Comparison of ENCODE assay signal across 11 cellular contexts in the genomic region with DNA sequence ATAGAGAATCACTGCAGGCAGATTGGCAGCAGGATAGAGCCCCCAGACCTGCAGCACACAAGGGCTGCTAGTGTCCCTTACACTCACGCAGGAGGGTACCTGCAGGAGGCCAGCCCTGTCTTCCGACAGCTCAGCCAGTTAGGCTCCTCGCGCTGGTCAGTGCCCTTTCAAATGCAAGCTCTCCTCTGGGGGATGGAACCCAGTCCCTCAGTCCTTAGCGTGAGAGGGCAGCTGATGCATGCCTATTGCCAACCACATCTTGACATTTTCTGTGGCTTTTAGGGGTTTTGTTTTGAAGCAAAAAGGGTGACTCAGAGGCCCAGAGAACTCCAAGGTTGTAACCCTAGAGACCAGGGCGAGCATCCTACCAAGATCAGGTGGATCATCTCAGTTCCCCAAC. TPM values are rescaled to one million over a fixed set of nuclear protein-coding genes. Genes with fewer than 3 reads are reported as not detected.
DNase-seq lines count a peak whose midpoint lies in the region; ATAC-seq and TF ChIP-seq lines count a peak whose summit lies in the region.
"Had no signal": no experiment of that assay in that cellular context is flagged by ENCODE, and none has a peak within 500 bp of the region (broad histone marks: within the 10 kb centered on the region; RNA-seq: fewer than 3 reads in every experiment).

No MANE protein-coding gene starts in this region.

- no peaks in the 10 kb centered on the region for H3K79me1 ChIP-seq in trophoblast cell (ENCODE audit: low read length)

- intact Hi-C loops in adrenal gland (cut with DNase I), result no loop called here

- no peaks in the 10 kb centered on the region for H3K4me1 Mint-ChIP-seq in activated naive CD8-positive, alpha-beta T cell treated with anti-CD3 and anti-CD28 coated beads, Interleukin-2, amount 50 U/mL, for 24 hours

- no peak overlapping the region for H2BK5ac ChIP-seq in trophoblast cell (ENCODE audit: low read depth, low read length, poor library complexity)

- H4K8ac ChIP-seq in trophoblast cell (ENCODE audit: low read depth, low read length), result no peak overlapping the region

- H3K9ac ChIP-seq in trophoblast cell (ENCODE audit: low read length), result no peak overlapping the region

- H3K27ac Mint-ChIP-seq in activated naive CD8-positive, alpha-beta T cell treated with anti-CD3 and anti-CD28 coated beads, Interleukin-2, amount 50 U/mL, for 24 hours, result no peak overlapping the region

- H3K9me3 ChIP-seq in adrenal gland (replicated peaks in 1 of 3), result no peaks in the 10 kb centered on the region
- H3K9me3 ChIP-seq in trophoblast cell (ENCODE audit: insufficient read depth, low read depth, low read length), result peaks cover 9% of the 10 kb centered on the region
- H3K9me3 ChIP-seq in upper lobe of left lung, result no peaks in the 10 kb centered on the region

- H3K4me1 ChIP-seq in adrenal gland (replicated peaks in 1 of 2) (no peaks in the 10 kb centered on the region), trophoblast cell (ENCODE audit: control insufficient read depth in 1 of 2, insufficient read depth in 2 of 2, low read length in 2 of 2) (peaks cover 4 to 10% of the 10 kb centered on the region in 2 experiments), upper lobe of left lung (peaks cover 5 to 10% (median 6%) of the 10 kb centered on the region in 4 donors)

- H3K36me3 ChIP-seq in adrenal gland (replicated peaks in 1 of 2) (no peaks in the 10 kb centered on the region), trophoblast cell (ENCODE audit: control insufficient read depth in 1 of 2, insufficient read depth in 2 of 2, low read length in 2 of 2) (no peaks in the 10 kb centered on the region), upper lobe of left lung (no peaks in the 10 kb centered on the region)
- H3K36me3 ChIP-seq: brain microvascular endothelial cell had no signal

- ATAC-seq in GM18907 (IDR thresholded peaks at IDR 0.05; ENCODE audit: unreplicated experiment), result peak; percentile 58
- peak; percentile 50 for ATAC-seq in HG03097 (IDR thresholded peaks at IDR 0.05; ENCODE audit: low FRiP score, unreplicated experiment)
- ATAC-seq in activated naive CD8-positive, alpha-beta T cell treated with anti-CD3 and anti-CD28 coated beads, Interleukin-2, amount 50 U/mL, for 24 hours, result peak; percentile 91
- ATAC-seq in upper lobe of left lung (ENCODE audit: low FRiP score in 2 of 2), result no peak
- ATAC-seq: left colon had no signal

- no peak overlapping the region for H3K4ac ChIP-seq in trophoblast cell (ENCODE audit: low read depth, low read length)

- H2AFZ ChIP-seq in trophoblast cell (ENCODE audit: insufficient read depth, low read length, poor library complexity), result no peak overlapping the region

- no peak overlapping the region for H3K4me3 Mint-ChIP-seq in activated naive CD8-positive, alpha-beta T cell treated with anti-CD3 and anti-CD28 coated beads, Interleukin-2, amount 50 U/mL, for 24 hours

- H3K23ac ChIP-seq in trophoblast cell (ENCODE audit: low read length), result no peak overlapping the region

- H3K27me3 ChIP-seq in adrenal gland (no peaks in the 10 kb centered on the region), trophoblast cell (ENCODE audit: insufficient read depth, low read length) (no peaks in the 10 kb centered on the region), upper lobe of left lung (no peaks in the 10 kb centered on the region)

- H3K4me3 ChIP-seq in GM12865 (ENCODE audit: low read depth, low read length) (no peak overlapping the region), adrenal gland (no peak overlapping the region), trophoblast cell (ENCODE audit: low read depth, low read length) (no peak overlapping the region), upper lobe of left lung (no peak overlapping the region)

- no peak overlapping the region for H3K18ac ChIP-seq in trophoblast cell (ENCODE audit: low read length)

- H3K27ac ChIP-seq in adrenal gland (no peak overlapping the region), trophoblast cell (ENCODE audit: low read depth, low read length) (no peak overlapping the region), upper lobe of left lung (no peak overlapping the region)
- H3K27ac ChIP-seq: brain microvascular endothelial cell had no signal

- H4K91ac ChIP-seq in trophoblast cell (ENCODE audit: low read depth, low read length), result no peak overlapping the region

- TF ChIP-seq POLR2A in adrenal gland (IDR thresholded peaks at IDR 0.05) (no peak), upper lobe of left lung (IDR thresholded peaks at IDR 0.05) (no peak)

- H3K79me2 ChIP-seq in trophoblast cell (ENCODE audit: control insufficient read depth, insufficient read depth, low read length, poor library complexity), result no peaks in the 10 kb centered on the region

- no peak overlapping the region for H2BK120ac ChIP-seq in trophoblast cell (ENCODE audit: insufficient read depth, low read length, poor library complexity)

- no peaks in the 10 kb centered on the region for H3K9me3 Mint-ChIP-seq in activated naive CD8-positive, alpha-beta T cell treated with anti-CD3 and anti-CD28 coated beads, Interleukin-2, amount 50 U/mL, for 24 hours

- no peak overlapping the region for H2AK5ac ChIP-seq in trophoblast cell (ENCODE audit: low read length)

- no peak for TF ChIP-seq CTCF in GM12865 (IDR thresholded peaks at IDR 0.05; ENCODE audit: insufficient read depth, low read depth, low read length, missing control alignments)
- no peak for TF ChIP-seq CTCF in adrenal gland (IDR thresholded peaks at IDR 0.05)
- no peak for TF ChIP-seq CTCF in upper lobe of left lung (IDR thresholded peaks at IDR 0.05)

- WGBS in adrenal gland, 4 donors, result 40 to 92% (median 63%) methylated on average over 2 to 6 of the region's 6 CpGs
- WGBS in trophoblast cell (ENCODE audit: extremely low coverage, insufficient coverage, insufficient read length), result no CpG with 5 or more reads among the region's 6 CpGs
- WGBS in upper lobe of left lung, 2 donors, result 82 to 90% methylated on average over 1 to 6 of the region's 6 CpGs

- H3K27me3 Mint-ChIP-seq in activated naive CD8-positive, alpha-beta T cell treated with anti-CD3 and anti-CD28 coated beads, Interleukin-2, amount 50 U/mL, for 24 hours, result no peaks in the 10 kb centered on the region

- no peak overlapping the region for H4K12ac ChIP-seq in trophoblast cell (ENCODE audit: low read depth, low read length)

- no peak overlapping the region for H3K4me2 ChIP-seq in trophoblast cell (ENCODE audit: low read length)

- TF ChIP-seq EP300 in upper lobe of left lung (IDR thresholded peaks at IDR 0.05), result no peak

- DNase-seq in GM12865 (ENCODE audit: low read depth) (peak; percentile 88), adrenal gland (no peak), trophoblast cell (no peak), upper lobe of left lung (no peak)
- DNase-seq in activated naive CD8-positive, alpha-beta T cell treated with anti-CD3 and anti-CD28 coated beads, Interleukin-2, amount 50 U/mL, for 24 hours, result peak; percentile 21
- DNase-seq: activated CD4-positive, CD25-positive, alpha-beta regulatory T cell; brain microvascular endothelial cell; left colon; NCI-H2081 had no signal

- H3K14ac ChIP-seq in trophoblast cell (ENCODE audit: low read length), result no peak overlapping the region

- H3K36me3 Mint-ChIP-seq in activated naive CD8-positive, alpha-beta T cell treated with anti-CD3 and anti-CD28 coated beads, Interleukin-2, amount 50 U/mL, for 24 hours (ENCODE audit: low read depth), result no peaks in the 10 kb centered on the region

- H2BK12ac ChIP-seq in trophoblast cell (ENCODE audit: low read length), result no peak overlapping the region

RNA-seq across cellular contexts. Expression of gene WNT11, which starts 40.0 kb away (rescaled TPM):
- total RNA-seq in adrenal gland, result 10 to 100 TPM; 17.9 to 88.2 (median 35.7) TPM
- 10 to 100 TPM in 1 of 3 donors, 1 to 10 TPM in 2; 3.8 to 14.1 (median 9.4) TPM for polyA plus RNA-seq in adrenal gland
- 19.6 and 20.6 TPM in 2 replicates for polyA plus RNA-seq in trophoblast cell (2013)
- total RNA-seq in upper lobe of left lung, result 10 to 100 TPM in 1 of 6 donors, 1 to 10 TPM in 5; 1.7 to 12.9 (median 4.1) TPM

Comparison
In these comparisons a context has a peak if more than half of its experiments do, and no peak if none do; other contexts are left out.
1. DNase-seq: peak in GM12865 (single experiment) and activated naive CD8-positive, alpha-beta T cell treated with anti-CD3 and anti-CD28 coated beads, Interleukin-2, amount 50 U/mL, for 24 hours (single experiment); none in adrenal gland (0 of 7), trophoblast cell (0 of 2) and upper lobe of left lung (0 of 2).
2. ATAC-seq: peak in GM18907 (single experiment), HG03097 (single experiment) and activated naive CD8-positive, alpha-beta T cell treated with anti-CD3 and anti-CD28 coated beads, Interleukin-2, amount 50 U/mL, for 24 hours (single experiment); none in upper lobe of left lung (0 of 2).